Comparison of ENCODE assay signal across 23 cellular contexts in genomic region chr18:34330308-34330707, GRCh38.
A peak's percentile ranks its signal among the peaks of the same experiment; 100 is the strongest.
DNase-seq lines count a peak whose midpoint lies in the region; ATAC-seq and TF ChIP-seq lines count a peak whose summit lies in the region.
"Had no signal": no experiment of that assay in that cellular context is flagged by ENCODE, and none has a peak within 500 bp of the region (broad histone marks: within the 10 kb centered on the region; RNA-seq: fewer than 3 reads in every experiment).

No MANE protein-coding gene starts in this region.

- H3K27ac ChIP-seq in smooth muscle cell (ENCODE audit: low read depth), result no peak overlapping the region
- H3K27ac ChIP-seq: cardiac muscle cell, epithelial cell of prostate, foreskin keratinocyte, SJSA1 had no signal

- H3K27ac Mint-ChIP-seq in naive thymus-derived CD8-positive, alpha-beta T cell, result no peak overlapping the region
- H3K27ac Mint-ChIP-seq: B cell, memory B cell, naive B cell, type B pancreatic cell had no signal

- H2AFZ ChIP-seq in smooth muscle cell (ENCODE audit: low read depth), result peak overlapping the region; percentile 40

- POLR2A ChIA-PET in naive thymus-derived CD8-positive, alpha-beta T cell (lab: Charles Lee), result no interaction called here

- peaks cover 3 to 18% (median 9%) of the 10 kb centered on the region in 9 donors for H3K9me3 Mint-ChIP-seq in naive thymus-derived CD8-positive, alpha-beta T cell

- no peak for ATAC-seq in naive thymus-derived CD8-positive, alpha-beta T cell
- ATAC-seq: foreskin keratinocyte, Panc1, right cardiac atrium had no signal

- H3K9ac ChIP-seq in NT2/D1 (ENCODE audit: insufficient read length, low read depth) (no peak overlapping the region), smooth muscle cell (ENCODE audit: low read depth) (no peak overlapping the region)

- no peak overlapping the region for H3K4me2 ChIP-seq in smooth muscle cell

- peaks cover 12% of the 10 kb centered on the region for H3K36me3 ChIP-seq in NT2/D1 (ENCODE audit: insufficient read depth, insufficient read length, low read length)
- no peaks in the 10 kb centered on the region for H3K36me3 ChIP-seq in smooth muscle cell (ENCODE audit: low read depth)
- H3K36me3 ChIP-seq: cardiac muscle cell, SJSA1 had no signal

- H3K36me3 Mint-ChIP-seq in naive thymus-derived CD8-positive, alpha-beta T cell, result no peaks in the 10 kb centered on the region
- H3K36me3 Mint-ChIP-seq: memory B cell, naive B cell, type B pancreatic cell had no signal

- 75% methylated on average over 3 of the region's 3 CpGs for WGBS in smooth muscle cell (ENCODE audit: low lambda C conversion rate)

- H3K4me3 Mint-ChIP-seq in naive thymus-derived CD8-positive, alpha-beta T cell, result no peak overlapping the region
- H3K4me3 Mint-ChIP-seq: B cell, memory B cell had no signal

- peaks cover 0 to 3% (median 0%) of the 10 kb centered on the region in 5 donors for H3K27me3 Mint-ChIP-seq in naive thymus-derived CD8-positive, alpha-beta T cell
- H3K27me3 Mint-ChIP-seq: B cell, memory B cell, naive B cell, type B pancreatic cell had no signal

- TF ChIP-seq CTCF in smooth muscle cell (IDR thresholded peaks at IDR 0.05; ENCODE audit: borderline replicate concordance, insufficient read depth, poor library complexity, severe bottlenecking), result no peak

- peak; percentile 3 for DNase-seq in DMS 273 (lab: John Stamatoyannopoulos, UW; ENCODE audit: unreplicated experiment)
- no peak for DNase-seq in DMS 273 treated with DMSO at 0.1 percent for 48 hours (lab: John Stamatoyannopoulos, UW)
- peak; percentile 60 for DNase-seq in NCI-H2171 (lab: John Stamatoyannopoulos, UW)
- no peak for DNase-seq in NT2/D1 (ENCODE audit: low read depth, low spot score)
- DNase-seq in smooth muscle cell (lab: John Stamatoyannopoulos, UW; ENCODE audit: unreplicated experiment), result no peak
- no peak for DNase-seq in ureter (ENCODE audit: low spot score)
- no peak for DNase-seq in naive thymus-derived CD8-positive, alpha-beta T cell
- DNase-seq in foreskin melanocyte, result no peak
- DNase-seq: 8988T; activated CD4-positive, alpha-beta T cell treated with anti-CD3 and anti-CD28 coated beads, Interleukin-2, amount 50 U/mL, for 48 hours; activated T-cell treated with anti-CD3 and anti-CD28 coated beads for 4 hours; Calu3; foreskin keratinocyte; naive B cell; right cardiac atrium; T-helper 2 cell had no signal

- H3K4me1 ChIP-seq in NT2/D1 (ENCODE audit: insufficient read depth, insufficient read length) (no peaks in the 10 kb centered on the region), smooth muscle cell (ENCODE audit: low read depth) (no peaks in the 10 kb centered on the region)
- H3K4me1 ChIP-seq: foreskin keratinocyte, SJSA1 had no signal

- H3F3A ChIP-seq in smooth muscle cell (ENCODE audit: low read depth), result no peaks in the 10 kb centered on the region

- H3K4me1 Mint-ChIP-seq in naive thymus-derived CD8-positive, alpha-beta T cell, result no peaks in the 10 kb centered on the region
- H3K4me1 Mint-ChIP-seq: B cell, memory B cell, naive B cell had no signal

- no peaks in the 10 kb centered on the region for H3K27me3 ChIP-seq in NT2/D1 (ENCODE audit: insufficient read depth, insufficient read length)
- no peaks in the 10 kb centered on the region for H3K27me3 ChIP-seq in smooth muscle cell (ENCODE audit: low read depth)
- H3K27me3 ChIP-seq: cardiac muscle cell, foreskin keratinocyte, SJSA1 had no signal

- H3K79me2 ChIP-seq in smooth muscle cell (ENCODE audit: low read depth), result no peaks in the 10 kb centered on the region

- H3K4me3 ChIP-seq in NT2/D1 (ENCODE audit: insufficient read length, low read depth) (peak overlapping the region; percentile 26), smooth muscle cell (no peak overlapping the region)
- H3K4me3 ChIP-seq: cardiac muscle cell, SJSA1 had no signal

- peaks cover 10% of the 10 kb centered on the region for H3K9me3 ChIP-seq in NT2/D1 (ENCODE audit: insufficient read depth, low read length)
- no peaks in the 10 kb centered on the region for H3K9me3 ChIP-seq in smooth muscle cell (replicated peaks; ENCODE audit: low read depth)
- H3K9me3 ChIP-seq: SJSA1 had no signal

- H4K20me1 ChIP-seq in smooth muscle cell (ENCODE audit: low read depth), result no peaks in the 10 kb centered on the region

Comparison
In these comparisons a context has a peak if more than half of its experiments do, and no peak if none do; other contexts are left out.
1. DNase-seq: peak in DMS 273 (single experiment) and NCI-H2171 (single experiment); none in DMS 273 treated with DMSO at 0.1 percent for 48 hours (single experiment), NT2/D1 (single experiment), smooth muscle cell (single experiment), ureter (single experiment), naive thymus-derived CD8-positive, alpha-beta T cell (0 of 10) and foreskin melanocyte (single experiment).